Comparison of ENCODE assay signal across 22 cellular contexts in the genomic region with DNA sequence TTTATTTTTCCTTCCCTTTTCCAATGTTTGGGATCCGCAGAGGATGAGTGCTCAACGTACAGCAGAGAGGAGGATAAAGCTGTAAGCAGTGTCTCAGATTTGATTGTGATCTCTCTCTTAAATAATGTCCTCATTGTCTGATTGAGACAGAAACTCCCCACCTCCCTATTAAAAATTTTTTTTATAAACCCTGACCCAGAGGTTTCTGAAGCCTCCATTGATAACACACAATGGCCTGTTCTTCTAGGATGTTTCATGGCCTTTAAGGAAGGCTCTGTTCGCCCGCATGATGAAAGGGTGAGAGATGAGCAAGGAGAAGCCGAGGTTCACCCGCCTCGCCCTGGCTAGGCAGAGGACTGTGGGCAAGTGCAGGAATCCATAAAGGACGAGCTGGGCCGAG.
"Had no signal": no experiment of that assay in that cellular context is flagged by ENCODE, and none has a peak within 500 bp of the region (broad histone marks: within the 10 kb centered on the region; RNA-seq: fewer than 3 reads in every experiment).

No MANE protein-coding gene starts in this region.

- H3K4me3 Mint-ChIP-seq: dendritic cell treated with granulocyte-macrophage colony-stimulating factor and Interleukin-4, amounts not matched to agents 40 ng/mL and 50 ng/mL, for 4 days; naive thymus-derived CD8-positive, alpha-beta T cell; stimulated activated effector memory CD8-positive, alpha-beta T cell treated with anti-CD3 and anti-CD28 coated beads, Interleukin-12 subunit alpha, Interleukin-12 subunit beta, amount 100 ng/mL, for 72 hours; type B pancreatic cell had no signal

- H3K4me1 ChIP-seq: colonic mucosa had no signal

- H3K36me3 ChIP-seq: colonic mucosa, gastrocnemius medialis, sigmoid colon, stomach, tibial artery had no signal

- H3K27me3 ChIP-seq: colonic mucosa, gastrocnemius medialis, sigmoid colon, stomach, tibial artery had no signal

- H3K36me3 Mint-ChIP-seq: naive thymus-derived CD8-positive, alpha-beta T cell; stimulated activated effector memory CD8-positive, alpha-beta T cell treated with anti-CD3 and anti-CD28 coated beads, Interleukin-12 subunit alpha, Interleukin-12 subunit beta, amount 100 ng/mL, for 72 hours had no signal

- H3K27me3 Mint-ChIP-seq: dendritic cell treated with granulocyte-macrophage colony-stimulating factor and Interleukin-4, amounts not matched to agents 40 ng/mL and 50 ng/mL, for 4 days had no signal

- H3K9me3 ChIP-seq: colonic mucosa, gastrocnemius medialis, psoas muscle, sigmoid colon had no signal

- H3K4me3 ChIP-seq: colonic mucosa, gastrocnemius medialis, psoas muscle, sigmoid colon, stomach, tibial artery had no signal

- H3K27ac ChIP-seq: colonic mucosa, gastrocnemius medialis, stomach, tibial artery had no signal

- H3K27ac Mint-ChIP-seq: dendritic cell treated with granulocyte-macrophage colony-stimulating factor and Interleukin-4, amounts not matched to agents 40 ng/mL and 50 ng/mL, for 4 days; naive thymus-derived CD8-positive, alpha-beta T cell; stimulated activated effector memory CD8-positive, alpha-beta T cell treated with anti-CD3 and anti-CD28 coated beads, Interleukin-12 subunit alpha, Interleukin-12 subunit beta, amount 100 ng/mL, for 72 hours; type B pancreatic cell had no signal

- FAIRE-seq: endometrium, keratinocyte had no signal

- H3K4me1 Mint-ChIP-seq: naive thymus-derived CD8-positive, alpha-beta T cell; stimulated activated effector memory CD8-positive, alpha-beta T cell treated with anti-CD3 and anti-CD28 coated beads, Interleukin-12 subunit alpha, Interleukin-12 subunit beta, amount 100 ng/mL, for 72 hours had no signal

- H3K9me3 Mint-ChIP-seq: stimulated activated effector memory CD8-positive, alpha-beta T cell treated with anti-CD3 and anti-CD28 coated beads, Interleukin-12 subunit alpha, Interleukin-12 subunit beta, amount 100 ng/mL, for 72 hours had no signal

- ATAC-seq: gastrocnemius medialis; left lobe of liver; naive thymus-derived CD8-positive, alpha-beta T cell; psoas muscle; right cardiac atrium; stimulated activated effector memory CD8-positive, alpha-beta T cell treated with anti-CD3 and anti-CD28 coated beads, Interleukin-12 subunit alpha, Interleukin-12 subunit beta, amount 100 ng/mL, for 72 hours had no signal

- DNase-seq: colonic mucosa; effector memory CD4-positive, alpha-beta T cell; gastrocnemius medialis; head of caudate nucleus; mesendoderm; naive thymus-derived CD8-positive, alpha-beta T cell; nucleus accumbens; posterior cingulate gyrus; psoas muscle; sigmoid colon; stimulated activated CD4-positive, alpha-beta T cell treated with anti-CD3 and anti-CD28 coated beads, Interleukin-2, amount 100 ng/mL, for 24 hours; stimulated activated CD4-positive, alpha-beta T cell treated with anti-CD3 and anti-CD28 coated beads, Interleukin-4, amount 100 ng/mL, for 24 hours; stimulated activated naive CD4-positive, alpha-beta T cell treated with Interleukin-2 at 50 U/mL for 16 hours; stomach; tibial artery had no signal
